Comparison of ENCODE assay signal across 24 cellular contexts in the genomic region with DNA sequence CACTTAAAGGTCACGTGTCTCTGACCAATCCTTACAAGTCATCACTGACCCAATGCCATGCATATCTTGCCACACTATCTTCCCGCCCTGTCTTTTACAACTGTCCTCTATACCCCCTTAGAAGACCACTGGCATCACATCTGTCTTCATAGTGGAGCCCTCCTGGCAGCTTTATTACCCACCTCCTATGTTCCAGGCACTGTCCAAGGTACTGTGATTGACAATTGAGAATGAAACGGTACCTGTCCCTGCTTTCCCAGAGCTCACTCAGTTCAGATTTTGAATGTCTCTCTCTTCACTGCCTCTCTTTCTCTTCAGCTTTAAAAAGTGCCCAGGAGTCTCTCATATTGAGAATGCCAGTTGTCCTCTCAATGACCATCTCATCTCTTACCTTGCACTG.
DNase-seq lines count a peak whose midpoint lies in the region; ATAC-seq, FAIRE-seq and TF ChIP-seq lines count a peak whose summit lies in the region.
"Had no signal": no experiment of that assay in that cellular context is flagged by ENCODE, and none has a peak within 500 bp of the region (broad histone marks: within the 10 kb centered on the region; RNA-seq: fewer than 3 reads in every experiment).

No MANE protein-coding gene starts in this region.

- TF ChIP-seq RAD21 in SK-N-SH (IDR thresholded peaks at IDR 0.05; ENCODE audit: low read length): no peak

- intact Hi-C loops in activated CD4-positive, alpha-beta T cell treated with anti-CD3 and anti-CD28 coated beads for 36 hours (cut with DNase I, micrococcal nuclease): no loop called here

- H3K27ac Mint-ChIP-seq in astrocyte (ENCODE audit: unreplicated experiment): no peak overlapping the region
- H3K27ac Mint-ChIP-seq in activated CD4-positive, alpha-beta T cell treated with anti-CD3 and anti-CD28 coated beads for 36 hours: no peak overlapping the region
- H3K27ac Mint-ChIP-seq: CD4-positive, alpha-beta memory T cell; H9 had no signal

- H3K4me1 Mint-ChIP-seq in astrocyte (ENCODE audit: low read depth, unreplicated experiment): no peaks in the 10 kb centered on the region
- H3K4me1 Mint-ChIP-seq in activated CD4-positive, alpha-beta T cell treated with anti-CD3 and anti-CD28 coated beads for 36 hours: no peaks in the 10 kb centered on the region
- H3K4me1 Mint-ChIP-seq: CD4-positive, alpha-beta memory T cell had no signal

- peak; percentile 86 for FAIRE-seq in astrocyte (lab: Jason Lieb, UNC)
- FAIRE-seq: A204.1, GM12892, GM19239 had no signal

- H3K36me3 ChIP-seq in SK-N-SH (replicated peaks in 1 of 2; ENCODE audit: control insufficient read depth in 1 of 2, insufficient read depth in 2 of 2, low read length in 1 of 2): peaks cover 0 to 3% of the 10 kb centered on the region in 2 experiments
- H3K36me3 ChIP-seq in HEK293 (ENCODE audit: control insufficient read depth in 2 of 2, insufficient read depth in 1 of 2, low read length in 2 of 2): no peaks in the 10 kb centered on the region
- no peaks in the 10 kb centered on the region for H3K36me3 ChIP-seq in astrocyte (ENCODE audit: insufficient read depth, low read length)
- H3K36me3 ChIP-seq: BE2C; BLaER1 treated with 17β-estradiol and CSF1 and Interleukin-3, amounts not matched to agents 10 nM and 100 nM had no signal

- H2AFZ ChIP-seq in SK-N-SH (ENCODE audit: low read depth) (no peak overlapping the region), astrocyte (ENCODE audit: low read depth, low read length) (no peak overlapping the region)
- H2AFZ ChIP-seq: GM23248 had no signal

- DNase-seq in SK-N-SH: no peak
- no peak for DNase-seq in astrocyte (ENCODE audit: low read depth)
- peak; percentile 28 for DNase-seq in left kidney (ENCODE audit: low read depth, low spot score)
- DNase-seq in UCSD-AML1 (lab: John Stamatoyannopoulos, UW; ENCODE audit: unreplicated experiment): no peak
- no peak for DNase-seq in stimulated activated CD4-positive, alpha-beta T cell treated with anti-CD3 and anti-CD28 coated beads, Interleukin-15, amount 100 ng/mL, for 24 hours
- DNase-seq in activated CD4-positive, alpha-beta T cell treated with anti-CD3 and anti-CD28 coated beads for 36 hours: no peak
- DNase-seq: ACHN; AML-193; BE2C; Calu3; CD4-positive, alpha-beta memory T cell; COR-L47; DMS53; DMS79 treated with DMSO at 0.1 percent for 48 hours; GF-D8; GM23248; H9 had no signal

- 18% methylated on average over 3 of the region's 3 CpGs for WGBS in SK-N-SH (ENCODE audit: low lambda C conversion rate)

- H3K36me3 Mint-ChIP-seq in astrocyte (ENCODE audit: low read depth, unreplicated experiment): no peaks in the 10 kb centered on the region
- no peaks in the 10 kb centered on the region for H3K36me3 Mint-ChIP-seq in activated CD4-positive, alpha-beta T cell treated with anti-CD3 and anti-CD28 coated beads for 36 hours (ENCODE audit: low read depth)
- H3K36me3 Mint-ChIP-seq: CD4-positive, alpha-beta memory T cell had no signal

- no peak for TF ChIP-seq EP300 in SK-N-SH (IDR thresholded peaks at IDR 0.05; ENCODE audit: borderline replicate concordance in 1 of 2, low read depth in 1 of 2, low read length in 1 of 2)

- H3K4me1 ChIP-seq in SK-N-SH (ENCODE audit: control insufficient read depth in 1 of 2, insufficient read depth in 2 of 2, low read depth in 1 of 2, low read length in 1 of 2) (no peaks in the 10 kb centered on the region), HEK293 (ENCODE audit: control insufficient read depth, insufficient read depth, low read length) (no peaks in the 10 kb centered on the region), astrocyte (ENCODE audit: insufficient read depth, low read length) (no peaks in the 10 kb centered on the region)
- H3K4me1 ChIP-seq: BE2C; BLaER1 treated with 17β-estradiol and CSF1 and Interleukin-3, amounts not matched to agents 10 nM and 100 nM had no signal

- H3K9me3 Mint-ChIP-seq in astrocyte (ENCODE audit: unreplicated experiment): no peaks in the 10 kb centered on the region
- H3K9me3 Mint-ChIP-seq in activated CD4-positive, alpha-beta T cell treated with anti-CD3 and anti-CD28 coated beads for 36 hours (ENCODE audit: low read depth): no peaks in the 10 kb centered on the region
- H3K9me3 Mint-ChIP-seq: CD4-positive, alpha-beta memory T cell had no signal

- H3K9me3 ChIP-seq in SK-N-SH (no peaks in the 10 kb centered on the region), HEK293 (ENCODE audit: control insufficient read depth, insufficient read depth, low read depth, low read length) (no peaks in the 10 kb centered on the region), astrocyte (ENCODE audit: insufficient read depth, low read depth, low read length) (no peaks in the 10 kb centered on the region)
- H3K9me3 ChIP-seq: BE2C had no signal

- H3K9me2 ChIP-seq in SK-N-SH: no peaks in the 10 kb centered on the region

- TF ChIP-seq CTCF in SK-N-SH (IDR thresholded peaks at IDR 0.05): no peak
- TF ChIP-seq CTCF in HEK293 (tag by site-specific recombination; IDR thresholded peaks at IDR 0.05): no peak
- no peak for TF ChIP-seq CTCF in astrocyte (IDR thresholded peaks at IDR 0.05; ENCODE audit: insufficient read depth, low read depth, low read length)

- CTCF ChIA-PET in SK-N-SH (lab: Yijun Ruan, JAX): no interaction called here
- CTCF ChIA-PET in HEK293 (lab: Yijun Ruan, JAX): no interaction called here
- CTCF ChIA-PET in activated CD4-positive, alpha-beta T cell treated with anti-CD3 and anti-CD28 coated beads for 36 hours (lab: Charles Lee): no interaction called here

- H3K79me2 ChIP-seq in SK-N-SH (ENCODE audit: insufficient read depth): no peaks in the 10 kb centered on the region
- H3K79me2 ChIP-seq in astrocyte (ENCODE audit: insufficient read depth, low read length): no peaks in the 10 kb centered on the region

- H3K27ac ChIP-seq in SK-N-SH (ENCODE audit: low read depth in 2 of 2, low read length in 1 of 2): no peak overlapping the region
- H3K27ac ChIP-seq in HEK293 (ENCODE audit: extremely low read depth, low read depth, low read length): no peak overlapping the region
- no peak overlapping the region for H3K27ac ChIP-seq in astrocyte (ENCODE audit: low read depth, low read length)
- H3K27ac ChIP-seq: 22Rv1; BLaER1 treated with 17β-estradiol and CSF1 and Interleukin-3, amounts not matched to agents 10 nM and 100 nM; GM23248 had no signal

- POLR2A ChIA-PET in SK-N-SH (lab: Yijun Ruan, JAX) (no interaction called here), HEK293 (lab: Yijun Ruan, JAX) (no interaction called here)
- POLR2A ChIA-PET in activated CD4-positive, alpha-beta T cell treated with anti-CD3 and anti-CD28 coated beads for 36 hours (lab: Charles Lee): no interaction called here

- ATAC-seq in SK-N-SH treated with all-trans-retinoic acid at 6 μM for 48 hours: no peak
- ATAC-seq in activated CD4-positive, alpha-beta T cell treated with anti-CD3 and anti-CD28 coated beads for 36 hours: no peak

- no peak overlapping the region for H3K4me3 Mint-ChIP-seq in astrocyte (ENCODE audit: unreplicated experiment)
- no peak overlapping the region for H3K4me3 Mint-ChIP-seq in activated CD4-positive, alpha-beta T cell treated with anti-CD3 and anti-CD28 coated beads for 36 hours
- H3K4me3 Mint-ChIP-seq: CD4-positive, alpha-beta memory T cell; H9 had no signal

- no peaks in the 10 kb centered on the region for H3F3A ChIP-seq in SK-N-SH (replicated peaks; ENCODE audit: insufficient read depth)

- H3K4me2 ChIP-seq in SK-N-SH (no peak overlapping the region), astrocyte (ENCODE audit: low read length) (no peak overlapping the region)
- H3K4me2 ChIP-seq: BLaER1 treated with 17β-estradiol and CSF1 and Interleukin-3, amounts not matched to agents 10 nM and 100 nM had no signal

- H3K9ac ChIP-seq in SK-N-SH (no peak overlapping the region), astrocyte (ENCODE audit: low read length) (no peak overlapping the region)
- H3K9ac ChIP-seq: BLaER1 treated with 17β-estradiol and CSF1 and Interleukin-3, amounts not matched to agents 10 nM and 100 nM; GM23248 had no signal

- no peak overlapping the region for H3K4me3 ChIP-seq in SK-N-SH (ENCODE audit: low read depth in 2 of 2, low read length in 1 of 2)
- no peak overlapping the region for H3K4me3 ChIP-seq in HEK293 (ENCODE audit: low read depth, low read length)
- no peak overlapping the region for H3K4me3 ChIP-seq in astrocyte (ENCODE audit: insufficient read depth, low read depth, low read length)
- H3K4me3 ChIP-seq: BLaER1 treated with 17β-estradiol and CSF1 and Interleukin-3, amounts not matched to agents 10 nM and 100 nM; GM23248 had no signal

- no peaks in the 10 kb centered on the region for H4K20me1 ChIP-seq in SK-N-SH (ENCODE audit: insufficient read depth)
- no peaks in the 10 kb centered on the region for H4K20me1 ChIP-seq in astrocyte (ENCODE audit: insufficient read depth, low read length)

- no peaks in the 10 kb centered on the region for H3K27me3 Mint-ChIP-seq in astrocyte (ENCODE audit: low read depth, unreplicated experiment)
- H3K27me3 Mint-ChIP-seq in activated CD4-positive, alpha-beta T cell treated with anti-CD3 and anti-CD28 coated beads for 36 hours: peaks cover 4% of the 10 kb centered on the region
- H3K27me3 Mint-ChIP-seq: CD4-positive, alpha-beta memory T cell had no signal

- H3K27me3 ChIP-seq in SK-N-SH (ENCODE audit: insufficient read depth): no peaks in the 10 kb centered on the region
- H3K27me3 ChIP-seq in astrocyte (ENCODE audit: insufficient read depth, low read length): no peaks in the 10 kb centered on the region
- H3K27me3 ChIP-seq: BE2C had no signal

TF ChIP-seq in SK-N-SH, 30 proteins besides CTCF, POLR2A, EP300 and RAD21 (continues in another document):
- no peak for TF ChIP-seq TAF1 (IDR thresholded peaks at IDR 0.05; ENCODE audit: borderline replicate concordance, low read depth, low read length)
- no peak for TF ChIP-seq SMC3 (IDR thresholded peaks at IDR 0.05; ENCODE audit: low read depth, low read length)
- no peak for TF ChIP-seq CHD2 (IDR thresholded peaks at IDR 0.05; ENCODE audit: low read length, partially characterized antibody)
- TF ChIP-seq FOXJ3 (CRISPR knock-in tag; IDR thresholded peaks at IDR 0.05): no peak
- no peak for TF ChIP-seq TCF12 (IDR thresholded peaks at IDR 0.05)
- TF ChIP-seq JUND (IDR thresholded peaks at IDR 0.05): no peak

TF ChIP-seq in SK-N-SH treated with all-trans-retinoic acid at 6 μM for 48 hours, 23 proteins besides CTCF, POLR2A, EP300 and RAD21:
- no peak for TF ChIP-seq CSDC2 (CRISPR knock-in tag; IDR thresholded peaks at IDR 0.05)
- no peak for TF ChIP-seq ISL1 (CRISPR knock-in tag; IDR thresholded peaks at IDR 0.05)
- no peak for TF ChIP-seq ESRRG (CRISPR knock-in tag; IDR thresholded peaks at IDR 0.05)
- TF ChIP-seq BACH2 (CRISPR knock-in tag; IDR thresholded peaks at IDR 0.05; ENCODE audit: borderline replicate concordance): no peak
- TF ChIP-seq ZNF70 (CRISPR knock-in tag; IDR thresholded peaks at IDR 0.05): no peak
TF ChIP-seq in SK-N-SH treated with all-trans-retinoic acid at 6 μM for 48 hours: peak in this region for 0.

TF ChIP-seq in HEK293, 187 proteins besides CTCF, POLR2A, EP300 and RAD21 (continues in another document):
- no peak for TF ChIP-seq OSR2 (tag by site-specific recombination; IDR thresholded peaks at IDR 0.05)
